Comparison of ENCODE assay signal across 28 cellular contexts in the genomic region with DNA sequence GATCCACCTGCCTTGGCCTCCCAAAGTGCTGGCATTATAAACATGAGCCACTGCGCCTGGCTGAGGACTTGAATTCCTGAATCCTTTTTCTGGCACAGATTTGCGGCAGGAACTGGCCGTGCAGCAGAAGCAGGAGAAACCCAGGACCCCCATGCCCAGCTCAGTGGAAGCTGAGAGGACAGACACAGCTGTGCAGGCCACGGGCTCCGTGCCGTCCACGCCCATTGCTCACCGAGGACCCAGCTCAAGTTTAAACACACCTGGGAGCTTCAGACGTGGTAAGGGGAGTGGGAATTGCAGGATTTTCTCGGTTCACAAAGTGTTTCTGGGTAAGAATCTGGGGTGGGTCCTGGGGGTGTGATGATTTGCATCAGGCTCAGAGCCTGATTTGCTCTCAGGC. TPM values are rescaled to one million over a fixed set of nuclear protein-coding genes. Genes with fewer than 3 reads are reported as not detected.
DNase-seq lines count a peak whose midpoint lies in the region; ATAC-seq, FAIRE-seq and TF ChIP-seq lines count a peak whose summit lies in the region.
"Had no signal": no experiment of that assay in that cellular context is flagged by ENCODE, and none has a peak within 500 bp of the region (broad histone marks: within the 10 kb centered on the region; RNA-seq: fewer than 3 reads in every experiment).

No MANE protein-coding gene starts in this region.

- H2AFZ ChIP-seq in astrocyte (ENCODE audit: low read depth, low read length), result no peak overlapping the region
- H2AFZ ChIP-seq in osteoblast (ENCODE audit: low read length), result no peak overlapping the region

- intact Hi-C loops in tibial artery (cut with DNase I; ENCODE audit: low total_unique reads), result no loop called here

- H3K4me1 Mint-ChIP-seq in astrocyte (ENCODE audit: low read depth, unreplicated experiment), result no peaks in the 10 kb centered on the region

- peak overlapping the region; percentile 57 for H3K27ac Mint-ChIP-seq in activated naive CD4-positive, alpha-beta T cell treated with anti-CD3 and anti-CD28 coated beads, Interleukin-2, amount 50 U/mL, for 72 hours
- no peak overlapping the region for H3K27ac Mint-ChIP-seq in astrocyte (ENCODE audit: unreplicated experiment)

- peaks cover 0 to 23% of the 10 kb centered on the region in 2 donors for H3K36me3 Mint-ChIP-seq in activated naive CD4-positive, alpha-beta T cell treated with anti-CD3 and anti-CD28 coated beads, Interleukin-2, amount 50 U/mL, for 72 hours
- peaks cover 8% of the 10 kb centered on the region for H3K36me3 Mint-ChIP-seq in astrocyte (ENCODE audit: low read depth, unreplicated experiment)

- peak overlapping the region; percentile 31 for H3K4me2 ChIP-seq in astrocyte (ENCODE audit: low read length)
- H3K4me2 ChIP-seq in osteoblast (ENCODE audit: insufficient read depth, low read length), result no peak overlapping the region
- H3K4me2 ChIP-seq: BLaER1 had no signal

- H3K4me3 ChIP-seq in astrocyte (ENCODE audit: insufficient read depth, low read depth, low read length), result no peak overlapping the region
- H3K4me3 ChIP-seq in osteoblast (ENCODE audit: insufficient read depth, low read length), result no peak overlapping the region
- H3K4me3 ChIP-seq in tibial artery, result no peak overlapping the region
- H3K4me3 ChIP-seq: BLaER1, K562, SJSA1 had no signal

- H3K27me3 ChIP-seq in astrocyte (ENCODE audit: insufficient read depth, low read length) (no peaks in the 10 kb centered on the region), osteoblast (ENCODE audit: insufficient read depth, low read length) (no peaks in the 10 kb centered on the region), tibial artery (no peaks in the 10 kb centered on the region)
- H3K27me3 ChIP-seq: BLaER1, SJSA1 had no signal

- H3K9me3 Mint-ChIP-seq in activated naive CD4-positive, alpha-beta T cell treated with anti-CD3 and anti-CD28 coated beads, Interleukin-2, amount 50 U/mL, for 72 hours, result no peaks in the 10 kb centered on the region
- H3K9me3 Mint-ChIP-seq in astrocyte (ENCODE audit: unreplicated experiment), result no peaks in the 10 kb centered on the region
- H3K9me3 Mint-ChIP-seq: CD4-positive, alpha-beta memory T cell had no signal

- H3K27me3 Mint-ChIP-seq in astrocyte (ENCODE audit: low read depth, unreplicated experiment), result no peaks in the 10 kb centered on the region
- H3K27me3 Mint-ChIP-seq: CD4-positive, alpha-beta memory T cell had no signal

- H3K27ac ChIP-seq in astrocyte (ENCODE audit: low read depth, low read length) (no peak overlapping the region), osteoblast (ENCODE audit: low read depth, low read length) (peak overlapping the region; percentile 77), tibial artery (peak overlapping the region; percentile 29 to 59)
- H3K27ac ChIP-seq: BLaER1, HL-60 had no signal

- no peak for FAIRE-seq in astrocyte (lab: Jason Lieb, UNC)
- FAIRE-seq: GM18507, K562 had no signal

- H3K36me3 ChIP-seq in astrocyte (ENCODE audit: insufficient read depth, low read length) (peaks cover 33% of the 10 kb centered on the region), osteoblast (ENCODE audit: insufficient read depth, low read length) (peaks cover 73% of the 10 kb centered on the region), tibial artery (peaks cover 32 to 74% (median 73%) of the 10 kb centered on the region in 3 donors)

- H3K9me3 ChIP-seq in astrocyte (ENCODE audit: insufficient read depth, low read depth, low read length) (no peaks in the 10 kb centered on the region), osteoblast (ENCODE audit: low read depth, low read length) (no peaks in the 10 kb centered on the region), tibial artery (no peaks in the 10 kb centered on the region)
- H3K9me3 ChIP-seq: BLaER1, SJSA1 had no signal

- no peak overlapping the region for H3K9ac ChIP-seq in astrocyte (ENCODE audit: low read length)
- H3K9ac ChIP-seq: BLaER1 had no signal

- no peak for DNase-seq in activated naive CD4-positive, alpha-beta T cell treated with anti-CD3 and anti-CD28 coated beads, Interleukin-2, amount 50 U/mL, for 72 hours (ENCODE audit: low spot score in 2 of 2)
- no peak for DNase-seq in activated naive CD4-positive, alpha-beta T cell (lab: John Stamatoyannopoulos, UW)
- no peak for DNase-seq in astrocyte (ENCODE audit: low read depth)
- no peak for DNase-seq in osteoblast (ENCODE audit: insufficient read length, low spot score, missing footprints)
- no peak for DNase-seq in tibial artery
- no peak for DNase-seq in kidney glomerular epithelial cell (lab: John Stamatoyannopoulos, UW)
- DNase-seq in NCI-H345 treated with DMSO at 0.1 percent for 48 hours (lab: John Stamatoyannopoulos, UW; ENCODE audit: unreplicated experiment), result no peak
- DNase-seq: CD4-positive, alpha-beta memory T cell; COR-L47; DMS53; GOT3; Kasumi-1; MV-4-11; NCI-H1105; NCI-H146; NCI-H1930; NCI-H2107; NCI-H446; NCI-H524 treated with DMSO at 0.1 percent for 48 hours; NCI-H774; PC-3; Right ventricle myocardium superior had no signal

- no peak for ATAC-seq in activated naive CD4-positive, alpha-beta T cell treated with anti-CD3 and anti-CD28 coated beads, Interleukin-2, amount 50 U/mL, for 72 hours
- no peak for ATAC-seq in GM19351 (IDR thresholded peaks at IDR 0.05; ENCODE audit: unreplicated experiment)
- ATAC-seq: K562, PC-3 had no signal

- H3K79me2 ChIP-seq in astrocyte (ENCODE audit: insufficient read depth, low read length) (no peaks in the 10 kb centered on the region), osteoblast (ENCODE audit: insufficient read depth, low read length) (peaks cover 2% of the 10 kb centered on the region)

- H4K20me1 ChIP-seq in astrocyte (ENCODE audit: insufficient read depth, low read length), result peaks cover 6% of the 10 kb centered on the region
- H4K20me1 ChIP-seq in osteoblast (ENCODE audit: insufficient read depth, low read length), result no peaks in the 10 kb centered on the region

- H3K4me1 ChIP-seq in astrocyte (ENCODE audit: insufficient read depth, low read length) (no peaks in the 10 kb centered on the region), osteoblast (ENCODE audit: insufficient read depth, low read length) (peaks cover 14% of the 10 kb centered on the region), tibial artery (peaks cover 0 to 22% (median 2%) of the 10 kb centered on the region in 4 donors)
- H3K4me1 ChIP-seq: BLaER1 had no signal

- no peak overlapping the region for H3K4me3 Mint-ChIP-seq in astrocyte (ENCODE audit: unreplicated experiment)
- H3K4me3 Mint-ChIP-seq: CD4-positive, alpha-beta memory T cell had no signal

- TF ChIP-seq CTCF in astrocyte (IDR thresholded peaks at IDR 0.05; ENCODE audit: insufficient read depth, low read depth, low read length) (no peak), osteoblast (IDR thresholded peaks at IDR 0.05; ENCODE audit: extremely low read depth, low read depth, low read length) (no peak), tibial artery (IDR thresholded peaks at IDR 0.05) (no peak)

RNA-seq across cellular contexts. Expression of gene NDE1, which starts 41.0 kb away (rescaled TPM):
- total RNA-seq in activated naive CD4-positive, alpha-beta T cell treated with anti-CD3 and anti-CD28 coated beads, Interleukin-2, amount 50 U/mL, for 72 hours, result 100 to 1,000 TPM; 114 to 196 TPM
- 27.6 and 31.4 TPM in 2 replicates for total RNA-seq in astrocyte
- total RNA-seq in osteoblast, result 28.3 and 31.5 TPM in 2 replicates

RNA-seq across cellular contexts. Expression of gene MARF1, which starts 48.1 kb away (rescaled TPM):
- total RNA-seq in activated naive CD4-positive, alpha-beta T cell treated with anti-CD3 and anti-CD28 coated beads, Interleukin-2, amount 50 U/mL, for 72 hours, result 100 to 1,000 TPM in 1 of 2 donors, 10 to 100 TPM in 1; 70.8 to 134 TPM
- total RNA-seq in astrocyte (46.0 and 47.4 TPM in 2 replicates), osteoblast (25.0 and 25.7 TPM in 2 replicates)
